Comparison of ENCODE assay signal across 8 cellular contexts in genomic region chr1:200668514-200669313, GRCh38. TPM values are rescaled to one million over a fixed set of nuclear protein-coding genes. Genes with fewer than 3 reads are reported as not detected.
A peak's percentile ranks its signal among the peaks of the same experiment; 100 is the strongest.
DNase-seq lines count a peak whose midpoint lies in the region; ATAC-seq, FAIRE-seq and TF ChIP-seq lines count a peak whose summit lies in the region.

No MANE protein-coding gene starts in this region.

- TF ChIP-seq POLR2A in endothelial cell of umbilical vein (IDR thresholded peaks at IDR 0.05; ENCODE audit: low read depth, low read length) = no peak

- FAIRE-seq in endothelial cell of umbilical vein (lab: Jason Lieb, UNC) = no peak
- FAIRE-seq in pancreas (lab: Jason Lieb, UNC) = no peak

- peak overlapping the region; percentile 73 for H2AFZ ChIP-seq in endothelial cell of umbilical vein (ENCODE audit: low read depth, low read length)

- TF ChIP-seq CTCF in DOHH2 (IDR thresholded peaks at IDR 0.05; ENCODE audit: low read depth, low read length, poor library complexity, severe bottlenecking) (no peak), endothelial cell of umbilical vein (IDR thresholded peaks at IDR 0.05; ENCODE audit: extremely low read depth in 1 of 2, insufficient read depth in 1 of 2, low read depth in 1 of 2, low read length in 2 of 2) (no peak), pancreas (IDR thresholded peaks at IDR 0.05) (no peak)

- H3K4me3 ChIP-seq in DOHH2 (ENCODE audit: low read length) (peak overlapping the region; percentile 89), endothelial cell of umbilical vein (replicated peaks in 1 of 3; ENCODE audit: insufficient read depth in 1 of 3, low read depth in 1 of 3, low read length in 3 of 3) (peak overlapping the region; percentile 67 to 99 (median 88)), pancreas (peak overlapping the region; percentile 69 to 95 (median 78))

- H3K27ac ChIP-seq in DOHH2 (ENCODE audit: low read depth, low read length) (peak overlapping the region; percentile 86), endothelial cell of umbilical vein (ENCODE audit: insufficient read depth, low read depth, low read length) (peak overlapping the region; percentile 97), pancreas (peak overlapping the region; percentile 99 to 100 (median 100))

- H3K79me2 ChIP-seq in DOHH2 (ENCODE audit: control insufficient read depth, low read length) (peaks cover 23% of the 10 kb centered on the region), endothelial cell of umbilical vein (ENCODE audit: control insufficient read depth, insufficient read depth, low read length) (peaks cover 10% of the 10 kb centered on the region)

- H3K27me3 ChIP-seq in DOHH2 (ENCODE audit: control insufficient read depth, low read length) (no peaks in the 10 kb centered on the region), endothelial cell of umbilical vein (ENCODE audit: control insufficient read depth in 2 of 2, insufficient read depth in 2 of 2, low read length in 2 of 2) (no peaks in the 10 kb centered on the region), pancreas (no peaks in the 10 kb centered on the region)

- DNase-seq in OCI-M1 (lab: John Stamatoyannopoulos, UW) (peak; percentile 64), endothelial cell of umbilical vein (ENCODE audit: low read depth, low spot score) (no peak), pancreas (no peak), NCI-H2029 (lab: John Stamatoyannopoulos, UW) (no peak), NCI-H1930 (lab: John Stamatoyannopoulos, UW) (no peak)

- POLR2A ChIA-PET in endothelial cell of umbilical vein (lab: Charles Lee) = interaction anchor here (1.4 to 2.5 kb wide), 3 partner anchors 47 to 110 kb away, joined by 3 to 13 read pairs (median 7); partner anchors contain the start of gene CAMSAP2

- H3K4me2 ChIP-seq in DOHH2 (ENCODE audit: low read length) = peak overlapping the region; percentile 71
- peak overlapping the region; percentile 96 for H3K4me2 ChIP-seq in endothelial cell of umbilical vein (ENCODE audit: insufficient read depth, low read length)

- H3F3A ChIP-seq in DOHH2 (ENCODE audit: control insufficient read depth, insufficient read depth) = no peaks in the 10 kb centered on the region

- 21 to 23% methylated on average over 7 of the region's 7 CpGs for WGBS in pancreas, 2 donors

- ATAC-seq in pancreas = no peak
- no peak for ATAC-seq in GM18858 (IDR thresholded peaks at IDR 0.05; ENCODE audit: unreplicated experiment)
- ATAC-seq in HG03025 (IDR thresholded peaks at IDR 0.05; ENCODE audit: low FRiP score, unreplicated experiment) = no peak

- dilution Hi-C loops in endothelial cell of umbilical vein (cut with MboI; ENCODE audit: extremely low pct_ligation_motif_present, low sequenced_read_pairs) = no loop called here

- H3K9ac ChIP-seq in endothelial cell of umbilical vein (replicated peaks; ENCODE audit: extremely low read depth, insufficient read depth, low read length) = peak overlapping the region; percentile 96

- H3K9me3 ChIP-seq in DOHH2 (ENCODE audit: control insufficient read depth, insufficient read depth, low read length) (no peaks in the 10 kb centered on the region), endothelial cell of umbilical vein (replicated peaks; ENCODE audit: control insufficient read depth, insufficient read depth, low read length) (no peaks in the 10 kb centered on the region), pancreas (no peaks in the 10 kb centered on the region)

- CTCF ChIA-PET in endothelial cell of umbilical vein (lab: Charles Lee) = interaction anchor here (0.8 to 3.7 kb wide), 7 partner anchors 33 to 134 kb away, joined by 3 to 40 read pairs (median 11); partner anchors contain the start of genes CAMSAP2 and KIF14

- H3K36me3 ChIP-seq in DOHH2 (ENCODE audit: control insufficient read depth, low read length) (peaks cover 19% of the 10 kb centered on the region), endothelial cell of umbilical vein (ENCODE audit: control insufficient read depth in 2 of 2, extremely low read depth in 1 of 2, insufficient read depth in 2 of 2, low read length in 2 of 2) (peaks cover 0 to 3% of the 10 kb centered on the region in 2 experiments), pancreas (peaks cover 0 to 5% (median 0%) of the 10 kb centered on the region in 3 donors)

- H4K20me1 ChIP-seq in DOHH2 (ENCODE audit: control insufficient read depth, insufficient read depth, low read depth, low read length) = no peaks in the 10 kb centered on the region
- no peaks in the 10 kb centered on the region for H4K20me1 ChIP-seq in endothelial cell of umbilical vein (replicated peaks; ENCODE audit: control insufficient read depth, extremely low read depth, insufficient read depth, low read length)

- BruUV-seq in endothelial cell of umbilical vein (replicated peaks; lab: Mats Ljungman, UMichigan) = TSS peak; percentile 59

- H3K9me1 ChIP-seq in endothelial cell of umbilical vein (replicated peaks; ENCODE audit: control insufficient read depth, extremely low read depth, insufficient read depth, low read length) = no peaks in the 10 kb centered on the region

- no peaks in the 10 kb centered on the region for H3K9me2 ChIP-seq in DOHH2 (replicated peaks; ENCODE audit: control insufficient read depth, low read length)

- H3K4me1 ChIP-seq in DOHH2 (ENCODE audit: control insufficient read depth, low read length) (peaks cover 18% of the 10 kb centered on the region), endothelial cell of umbilical vein (ENCODE audit: control insufficient read depth, extremely low read depth, insufficient read depth, low read length) (peaks cover 29% of the 10 kb centered on the region), pancreas (peaks cover 3 to 16% (median 11%) of the 10 kb centered on the region in 3 donors)

- intact Hi-C loops in endothelial cell of umbilical vein (cut with micrococcal nuclease) (loop anchor here (1.0 kb wide), 4 partner anchors 28 to 135 kb away; partner anchors contain the start of gene KIF14), pancreas (cut with DNase I) (no loop called here)

TF ChIP-seq in endothelial cell of umbilical vein, 7 proteins besides CTCF, POLR2A, EP300 and RAD21:
- TF ChIP-seq GATA2 (IDR thresholded peaks at IDR 0.05; ENCODE audit: insufficient read depth, insufficient read length, low read depth, low read length) (no peak), MYC (IDR thresholded peaks at IDR 0.05; ENCODE audit: low read depth, low read length) (no peak), FOS (IDR thresholded peaks at IDR 0.05; ENCODE audit: borderline replicate concordance, insufficient read depth, low read length) (no peak), MAX (IDR thresholded peaks at IDR 0.05; ENCODE audit: insufficient read depth, insufficient read length) (no peak), EZH2 (IDR thresholded peaks at IDR 0.05; ENCODE audit: borderline replicate concordance, low read depth, low read length, severe bottlenecking) (no peak), JUN (IDR thresholded peaks at IDR 0.05; ENCODE audit: borderline replicate concordance, insufficient read depth, insufficient read length, low read depth) (no peak), POLR2AphosphoS5 (IDR thresholded peaks at IDR 0.05; ENCODE audit: insufficient read depth, low read depth, low read length) (no peak)

RNA-seq across cellular contexts. Expression of gene DDX59, which starts 1.0 kb away (rescaled TPM):
- total RNA-seq in endothelial cell of umbilical vein (17.6 and 17.7 TPM in 2 replicates), pancreas (10 to 100 TPM in 4 of 6 donors, 1 to 10 TPM in 2; 9.0 to 12.8 (median 10.2) TPM)
- polyA plus RNA-seq in endothelial cell of umbilical vein (6.6 and 8.1 TPM in 2 replicates), pancreas (10 to 100 TPM; 19.9 to 24.6 TPM)
- polyA plus RNA-seq in endothelial cell of umbilical vein (2011; cell fraction: cytosol; rRNA removed) = 9.5 and 11.2 TPM in 2 replicates
- polyA plus RNA-seq in endothelial cell of umbilical vein (2011; cell fraction: nucleus; rRNA removed) = 13.4 and 18.5 TPM in 2 replicates
- 7.2 and 10.8 TPM in 2 replicates for polyA plus RNA-seq in endothelial cell of umbilical vein (2012)
- polyA minus RNA-seq in endothelial cell of umbilical vein = 5.6 and 11.1 TPM in 2 replicates
- 24.7 TPM for polyA minus RNA-seq in endothelial cell of umbilical vein (2011; cell fraction: cytosol; rRNA and poly(A)+ RNA removed)
- 9.5 and 11.3 TPM in 2 replicates for polyA minus RNA-seq in endothelial cell of umbilical vein (2011; cell fraction: nucleus; rRNA and poly(A)+ RNA removed)

RNA-seq across cellular contexts. Expression of gene KIF14, which starts 48.2 kb away (rescaled TPM):
- total RNA-seq in endothelial cell of umbilical vein (12.6 and 13.8 TPM in 2 replicates), pancreas (under 1 TPM in 5 of 6 donors, not detected in 1; 0.04 to 0.22 (median 0.15) TPM)
- polyA plus RNA-seq in endothelial cell of umbilical vein (1.0 and 1.5 TPM in 2 replicates), pancreas (under 1 TPM in 1 of 2 donors, not detected in 1; 0.04 TPM)
- polyA plus RNA-seq in endothelial cell of umbilical vein (2011; cell fraction: cytosol; rRNA removed) = 2.7 and 2.8 TPM in 2 replicates
- polyA plus RNA-seq in endothelial cell of umbilical vein (2011; cell fraction: nucleus; rRNA removed) = 4.9 and 9.2 TPM in 2 replicates
- 3.1 and 7.2 TPM in 2 replicates for polyA plus RNA-seq in endothelial cell of umbilical vein (2012)
- polyA minus RNA-seq in endothelial cell of umbilical vein = 2.5 and 2.9 TPM in 2 replicates
- 17.1 TPM for polyA minus RNA-seq in endothelial cell of umbilical vein (2011; cell fraction: cytosol; rRNA and poly(A)+ RNA removed)
- 4.7 and 8.8 TPM in 2 replicates for polyA minus RNA-seq in endothelial cell of umbilical vein (2011; cell fraction: nucleus; rRNA and poly(A)+ RNA removed)

Comparison
In these comparisons a context has a peak if more than half of its experiments do, and no peak if none do; other contexts are left out.
1. RNA of gene KIF14, which starts 48.2 kb away (total RNA-seq): 12.6 to 13.8 TPM in endothelial cell of umbilical vein; 0.04 to 0.22 TPM in pancreas; every median in the first group is over 10 times any median in the second.
2. Peak in every context shown above with its lines, with median percentiles within 50 percentile points of each other: H3K27ac ChIP-seq and H3K4me3 ChIP-seq.